ENCODE assay signal across 8 cellular contexts in the genomic region with DNA sequence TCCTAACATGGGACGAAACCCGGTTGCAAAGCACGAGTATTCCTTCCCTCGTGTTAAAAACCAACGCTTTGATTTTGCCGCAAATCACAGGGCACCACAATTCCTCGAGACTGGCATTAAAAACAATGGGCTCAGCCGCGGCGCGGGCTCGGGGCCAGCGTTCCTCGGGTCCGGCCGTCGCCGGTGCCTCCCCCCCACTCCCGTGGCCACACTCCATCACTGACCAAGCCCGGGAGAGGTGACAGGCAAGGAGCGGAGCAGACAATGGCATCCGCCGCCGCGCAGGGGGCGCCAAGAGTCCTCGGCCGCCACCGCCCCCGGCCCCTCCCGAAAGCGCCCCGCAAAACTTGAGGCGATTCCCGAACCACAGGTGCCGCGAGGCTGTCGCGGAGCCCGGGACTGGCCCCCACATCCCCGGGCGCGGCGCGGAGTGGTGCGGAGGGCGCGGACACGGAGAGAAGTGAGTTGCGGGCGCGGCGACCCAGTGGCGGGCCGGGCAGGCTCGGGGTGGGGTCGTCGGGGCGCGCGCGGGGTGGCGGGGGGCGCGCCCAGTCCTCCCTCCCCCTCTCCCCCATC. TPM values are rescaled to one million over a fixed set of nuclear protein-coding genes. Genes with fewer than 3 reads are reported as not detected.
A peak's percentile ranks its signal among the peaks of the same experiment; 100 is the strongest.
DNase-seq lines count a peak whose midpoint lies in the region; ATAC-seq and TF ChIP-seq lines count a peak whose summit lies in the region.

No MANE protein-coding gene starts in this region.

- no peaks in the 10 kb centered on the region for H3K9me3 ChIP-seq in CD4-positive, alpha-beta T cell (ENCODE audit: control insufficient read depth, low read length)
- no peaks in the 10 kb centered on the region for H3K9me3 ChIP-seq in sigmoid colon

- DNase-seq in CD4-positive, alpha-beta T cell, result peak in 9 of 10 experiments; percentile 3 to 45 (median 19)
- DNase-seq in HL-60 (ENCODE audit: low read depth in 1 of 2, low spot score in 1 of 2), result peak in 1 of 2 experiments; percentile 36
- DNase-seq in T-helper 2 cell treated with Interferon-gamma antibody and Interleukin-4, amounts not matched to agents 5 μg/mL and 100 μg/mL, for 36 hours (ENCODE audit: low spot score), result peak; percentile 32
- peak; percentile 66 for DNase-seq in astrocyte of the hippocampus (ENCODE audit: low read depth, low spot score)
- DNase-seq in hypothalamus (lab: John Stamatoyannopoulos, UW), result peak in 44 of 51 donors; percentile 1 to 73 (median 34)
- peak; percentile 76 for DNase-seq in sigmoid colon
- DNase-seq in NCI-H345 treated with DMSO at 0.1 percent for 48 hours (lab: John Stamatoyannopoulos, UW; ENCODE audit: unreplicated experiment), result no peak

- H3K27me3 Mint-ChIP-seq in CD4-positive, alpha-beta T cell, result no peaks in the 10 kb centered on the region
- peaks cover 2% of the 10 kb centered on the region for H3K27me3 Mint-ChIP-seq in T-helper 2 cell treated with Interferon-gamma antibody and Interleukin-4, amounts not matched to agents 5 μg/mL and 100 μg/mL, for 36 hours (ENCODE audit: low read depth)

- no peaks in the 10 kb centered on the region for H3K36me3 ChIP-seq in sigmoid colon

- TF ChIP-seq EP300 in sigmoid colon (IDR thresholded peaks at IDR 0.05), result no peak

- H3K9me3 Mint-ChIP-seq in CD4-positive, alpha-beta T cell, result no peaks in the 10 kb centered on the region
- no peaks in the 10 kb centered on the region for H3K9me3 Mint-ChIP-seq in T-helper 2 cell treated with Interferon-gamma antibody and Interleukin-4, amounts not matched to agents 5 μg/mL and 100 μg/mL, for 36 hours

- peak; percentile 37 for TF ChIP-seq CTCF in CD4-positive, alpha-beta T cell (IDR thresholded peaks at IDR 0.05)
- no peak for TF ChIP-seq CTCF in HL-60 (IDR thresholded peaks at IDR 0.05; ENCODE audit: insufficient read depth, low read length)
- TF ChIP-seq CTCF in sigmoid colon (IDR thresholded peaks at IDR 0.05), result no peak

- intact Hi-C loops in CD4-positive, alpha-beta T cell (cut with DNase I, micrococcal nuclease), result loop anchor here (2.0 to 10.0 kb wide), 7 partner anchors 62 to 1011 kb away; partner anchors contain the start of genes CTPS2 (in 1 of the 2), PIGA (in 1 of the 2), SYAP1 (in 1 of the 2) and TXLNG (in 1 of the 2)
- intact Hi-C loops in sigmoid colon (cut with DNase I), result loop anchor here (5.0 kb wide), 1 partner anchor 177 kb away; no protein-coding TSS in a partner anchor

- H3K4me3 ChIP-seq in HL-60 (replicated peaks; ENCODE audit: insufficient read depth, low read length) (peak overlapping the region; percentile 77), sigmoid colon (peak overlapping the region; percentile 44 to 81 (median 76))

- peak overlapping the region; percentile 29 for H3K27ac ChIP-seq in CD4-positive, alpha-beta T cell (ENCODE audit: low read depth, low read length)
- H3K27ac ChIP-seq in HL-60 (replicated peaks) (peak overlapping the region; percentile 51; the same call in 1 of the 2 replicates), sigmoid colon (peak overlapping the region; percentile 83 to 95 (median 89))

- no peaks in the 10 kb centered on the region for H3K27me3 ChIP-seq in CD4-positive, alpha-beta T cell (ENCODE audit: control insufficient read depth, insufficient read depth, low read length)
- H3K27me3 ChIP-seq in HL-60 (ENCODE audit: insufficient read depth, poor library complexity, severe bottlenecking), result no peaks in the 10 kb centered on the region
- peaks cover 0 to 3% (median 0%) of the 10 kb centered on the region in 3 donors for H3K27me3 ChIP-seq in sigmoid colon

- peak; percentile 13 for ATAC-seq in CD4-positive, alpha-beta T cell (ENCODE audit: poor library complexity)
- peak; percentile 31 for ATAC-seq in GM19463 (IDR thresholded peaks at IDR 0.05; ENCODE audit: unreplicated experiment)

- 0 to 1% methylated on average over 63 to 65 of the region's 65 CpGs for whole genome bisulfite sequencing in sigmoid colon, 2 donors

- CTCF ChIA-PET in CD4-positive, alpha-beta T cell (lab: Charles Lee), result interaction anchor here (0.6 to 1.2 kb wide), 3 partner anchors 65 to 116 kb away, joined by 3 to 5 read pairs (median 3); partner anchors contain the start of gene CA5B

- H3K4me3 Mint-ChIP-seq in CD4-positive, alpha-beta T cell, result peak overlapping the region; percentile 84
- peak overlapping the region; percentile 79 for H3K4me3 Mint-ChIP-seq in T-helper 2 cell treated with Interferon-gamma antibody and Interleukin-4, amounts not matched to agents 5 μg/mL and 100 μg/mL, for 36 hours

- peaks cover 0 to 16% (median 3%) of the 10 kb centered on the region in 4 donors for H3K4me1 ChIP-seq in sigmoid colon

- peaks cover 29% of the 10 kb centered on the region for H3K36me3 Mint-ChIP-seq in CD4-positive, alpha-beta T cell (ENCODE audit: low read depth)
- peaks cover 18% of the 10 kb centered on the region for H3K36me3 Mint-ChIP-seq in T-helper 2 cell treated with Interferon-gamma antibody and Interleukin-4, amounts not matched to agents 5 μg/mL and 100 μg/mL, for 36 hours (ENCODE audit: low read depth)

- POLR2A ChIA-PET in CD4-positive, alpha-beta T cell (lab: Charles Lee), result interaction anchor here (0.6 to 2.7 kb wide), 15 partner anchors 9 to 1093 kb away, joined by 3 to 44 read pairs (median 4); partner anchors contain the start of genes CA5B, PIGA, RBBP7 and REPS2

- H3K27ac Mint-ChIP-seq in CD4-positive, alpha-beta T cell, result peak overlapping the region; percentile 100
- H3K27ac Mint-ChIP-seq in T-helper 2 cell treated with Interferon-gamma antibody and Interleukin-4, amounts not matched to agents 5 μg/mL and 100 μg/mL, for 36 hours, result peak overlapping the region; percentile 57

- H3K4me1 Mint-ChIP-seq in CD4-positive, alpha-beta T cell (ENCODE audit: low read depth), result peaks cover 43% of the 10 kb centered on the region
- H3K4me1 Mint-ChIP-seq in T-helper 2 cell treated with Interferon-gamma antibody and Interleukin-4, amounts not matched to agents 5 μg/mL and 100 μg/mL, for 36 hours (ENCODE audit: low read depth), result peaks cover 27% of the 10 kb centered on the region

- no peak for TF ChIP-seq POLR2A in sigmoid colon (IDR thresholded peaks at IDR 0.05)

RNA-seq across cellular contexts. Expression of gene AP1S2, which starts 0.4 kb away (rescaled TPM):
- total RNA-seq in CD4-positive, alpha-beta T cell, result 10 to 100 TPM; 20.0 to 20.8 TPM
- total RNA-seq in sigmoid colon, result 100 to 1,000 TPM in 1 of 4 donors, 10 to 100 TPM in 3; 71.6 to 156 (median 93.5) TPM
- polyA plus RNA-seq in sigmoid colon, result 10 to 100 TPM; 19.1 to 21.0 (median 20.8) TPM

Comparison
In these comparisons a context has a peak if more than half of its experiments do, and no peak if none do; other contexts are left out.
1. H3K27ac ChIP-seq: peak in every context shown above with its lines; median percentile 89 in sigmoid colon; 51 in HL-60; 29 in CD4-positive, alpha-beta T cell.